In genomic region chr2:84443477-84443876, GRCh38 we compare ENCODE assay signal across 19 cellular contexts. TPM values are rescaled to one million over a fixed set of nuclear protein-coding genes. Genes with fewer than 3 reads are reported as not detected.
A peak's percentile ranks its signal among the peaks of the same experiment; 100 is the strongest.
DNase-seq lines count a peak whose midpoint lies in the region; ATAC-seq and TF ChIP-seq lines count a peak whose summit lies in the region.
"Had no signal": no experiment of that assay in that cellular context is flagged by ENCODE, and none has a peak within 500 bp of the region (broad histone marks: within the 10 kb centered on the region; RNA-seq: fewer than 3 reads in every experiment).

No MANE protein-coding gene starts in this region.

- no peak for ATAC-seq in GM18498 (IDR thresholded peaks at IDR 0.05; ENCODE audit: unreplicated experiment)
- ATAC-seq: left lobe of liver had no signal

- no peaks in the 10 kb centered on the region for H3K9me3 Mint-ChIP-seq in nephron
- H3K9me3 Mint-ChIP-seq: T-helper 1 cell treated with Interleukin-12 subunit alpha and Interleukin-12 subunit beta and Interleukin-4 antibody, amounts not matched to agents 30 μg/mL and 1 μg/mL, for 36 hours had no signal

- intact Hi-C loops in dorsolateral prefrontal cortex (cut with DNase I) (no loop called here), prostate gland (cut with DNase I) (no loop called here)

- no peaks in the 10 kb centered on the region for H3K27me3 ChIP-seq in dorsolateral prefrontal cortex
- H3K27me3 ChIP-seq in prostate gland (replicated peaks; ENCODE audit: insufficient read depth) = no peaks in the 10 kb centered on the region
- H3K27me3 ChIP-seq: thyroid gland had no signal

- TF ChIP-seq CTCF in dorsolateral prefrontal cortex (IDR thresholded peaks at IDR 0.05 in 54 of 56, conservative IDR thresholded peaks at IDR 0.05 in 2 of 56; ENCODE audit: low read depth in 1 of 56, partially characterized antibody in 56 of 56) = no peak
- no peak for TF ChIP-seq CTCF in nephron (IDR thresholded peaks at IDR 0.05; ENCODE audit: unreplicated experiment in 3 of 3)
- TF ChIP-seq CTCF in GM13977 (IDR thresholded peaks at IDR 0.05; ENCODE audit: extremely low read depth, insufficient read depth, missing control alignments) = no peak
- no peak for TF ChIP-seq CTCF in prostate gland (IDR thresholded peaks at IDR 0.05)

- no peaks in the 10 kb centered on the region for H3K4me1 ChIP-seq in prostate gland (replicated peaks)

- DNase-seq in COLO829 (ENCODE audit: low spot score) = peak; percentile 44
- peak; percentile 21 for DNase-seq in RPMI7951 (ENCODE audit: low read depth)
- no peak for DNase-seq in dorsolateral prefrontal cortex
- DNase-seq in GM13977 (ENCODE audit: low spot score) = no peak
- no peak for DNase-seq in prostate gland (ENCODE audit: low spot score)
- DNase-seq in NCI-H187 treated with DMSO at 0.1 percent for 48 hours (lab: John Stamatoyannopoulos, UW) = no peak
- DNase-seq: activated CD8-positive, alpha-beta memory T cell treated with anti-CD3 and anti-CD28 coated beads, Interleukin-2, amount 50 U/mL, for 48 hours; activated naive CD4-positive, alpha-beta T cell treated with anti-CD3 and anti-CD28 coated beads, Interleukin-2, amount 50 U/mL, for 16 hours; AML-193; foreskin fibroblast; NCI-H1930; NCI-H510A; Right ventricle myocardium superior; stimulated activated CD4-positive, alpha-beta T cell treated with anti-CD3 and anti-CD28 coated beads, Interleukin-4, amount 100 ng/mL, for 24 hours; thyroid gland had no signal

- peaks cover 15% of the 10 kb centered on the region for H3K4me1 Mint-ChIP-seq in nephron

- no peaks in the 10 kb centered on the region for H3K27me3 Mint-ChIP-seq in nephron (ENCODE audit: low read depth)

- no peaks in the 10 kb centered on the region for H3K9me3 ChIP-seq in prostate gland
- H3K9me3 ChIP-seq: thyroid gland had no signal

- peak overlapping the region in 2 of 3 experiments; percentile 63 to 94 for H3K27ac Mint-ChIP-seq in nephron
- H3K27ac Mint-ChIP-seq: T-helper 1 cell treated with Interleukin-12 subunit alpha and Interleukin-12 subunit beta and Interleukin-4 antibody, amounts not matched to agents 30 μg/mL and 1 μg/mL, for 36 hours had no signal

- peak overlapping the region in 4 of 59 donors; percentile 4 to 23 (median 13) for H3K4me3 ChIP-seq in dorsolateral prefrontal cortex
- H3K4me3 ChIP-seq in prostate gland = no peak overlapping the region
- H3K4me3 ChIP-seq: thyroid gland had no signal

- no peak for TF ChIP-seq POLR2A in prostate gland (IDR thresholded peaks at IDR 0.05)

- in situ Hi-C loops in GM13977 (cut with MboI; ENCODE audit: low pct_unique_long_range_greater_than_20kb, low sequenced_read_pairs, unreplicated experiment) = no loop called here

- H3K36me3 Mint-ChIP-seq in nephron (ENCODE audit: low read depth) = peaks cover 79% of the 10 kb centered on the region

- no peaks in the 10 kb centered on the region for H3K36me3 ChIP-seq in prostate gland

- no peak overlapping the region for H3K4me3 Mint-ChIP-seq in nephron
- H3K4me3 Mint-ChIP-seq: T-helper 1 cell treated with Interleukin-12 subunit alpha and Interleukin-12 subunit beta and Interleukin-4 antibody, amounts not matched to agents 30 μg/mL and 1 μg/mL, for 36 hours had no signal

- H3K27ac ChIP-seq in dorsolateral prefrontal cortex (peak overlapping the region in 58 of 59 donors; percentile 2 to 91 (median 79)), prostate gland (no peak overlapping the region)
- H3K27ac ChIP-seq: thyroid gland had no signal

RNA-seq across cellular contexts. Expression of gene SUCLG1, which starts 15.6 kb away (rescaled TPM):
- total RNA-seq in RPMI7951 (2014; rRNA removed; shearing (Covaris generic)) = 91.9 and 134 TPM in 2 replicates
- total RNA-seq in dorsolateral prefrontal cortex (10 to 100 TPM; 44.4 to 93.6 (median 71.6) TPM), prostate gland (10 to 100 TPM; 50.3 to 92.2 TPM)

Comparison
In these comparisons a context has a peak if more than half of its experiments do, and no peak if none do; other contexts are left out.
1. DNase-seq: peak in COLO829 (single experiment) and RPMI7951 (single experiment); none in dorsolateral prefrontal cortex (0 of 10), GM13977 (single experiment), prostate gland (single experiment) and NCI-H187 treated with DMSO at 0.1 percent for 48 hours (single experiment).
2. H3K27ac ChIP-seq: peak in dorsolateral prefrontal cortex (58 of 59); none in prostate gland (0 of 2).